ENCODE assay signal across 9 cellular contexts in genomic region chr1:45013551-45014209, GRCh38. TPM values are rescaled to one million over a fixed set of nuclear protein-coding genes. Genes with fewer than 3 reads are reported as not detected.
A peak's percentile ranks its signal among the peaks of the same experiment; 100 is the strongest.
DNase-seq lines count a peak whose midpoint lies in the region; ATAC-seq and TF ChIP-seq lines count a peak whose summit lies in the region.
"Had no signal": no experiment of that assay in that cellular context is flagged by ENCODE, and none has a peak within 500 bp of the region (broad histone marks: within the 10 kb centered on the region; RNA-seq: fewer than 3 reads in every experiment).

No MANE protein-coding gene starts in this region.

- H3K4me1 Mint-ChIP-seq in activated T-helper 17 cell treated with anti-CD3 and anti-CD28 coated beads, Interleukin-2, amount 50 U/mL, for 72 hours = peaks cover 34% of the 10 kb centered on the region
- peaks cover 34% of the 10 kb centered on the region for H3K4me1 Mint-ChIP-seq in memory B cell

- H3K4ac ChIP-seq in neuronal stem cell (ENCODE audit: low read length) = no peak overlapping the region

- H3K4me3 ChIP-seq in left ventricle myocardium inferior (peak overlapping the region; percentile 100), heart right ventricle (no peak overlapping the region), vagina (no peak overlapping the region), neuronal stem cell (ENCODE audit: low read length in 2 of 2) (peak overlapping the region in 1 of 2 donors; percentile 71)

- peaks cover 2% of the 10 kb centered on the region for H3K79me1 ChIP-seq in neuronal stem cell (ENCODE audit: low read depth, low read length)

- WGBS in heart right ventricle, 2 donors = 84 to 87% methylated on average over 12 of the region's 12 CpGs
- no CpG with 5 or more reads among the region's 12 CpGs for WGBS in neuronal stem cell (ENCODE audit: extremely low coverage in 2 of 2, insufficient read length in 2 of 2, insufficient replicate concordance in 1 of 2), 2 donors

- no peak overlapping the region for H2AFZ ChIP-seq in neuronal stem cell (ENCODE audit: low read length)
- H2AFZ ChIP-seq: parathyroid adenoma had no signal

- no peaks in the 10 kb centered on the region for H3K27me3 Mint-ChIP-seq in activated T-helper 17 cell treated with anti-CD3 and anti-CD28 coated beads, Interleukin-2, amount 50 U/mL, for 72 hours
- H3K27me3 Mint-ChIP-seq in memory B cell = no peaks in the 10 kb centered on the region

- ATAC-seq in heart right ventricle (no peak), memory B cell (ENCODE audit: low read depth) (no peak), GM21717 (IDR thresholded peaks at IDR 0.05; ENCODE audit: unreplicated experiment) (no peak), GM18502 (IDR thresholded peaks at IDR 0.05; ENCODE audit: poor library complexity, unreplicated experiment) (no peak)
- ATAC-seq in activated T-helper 17 cell treated with anti-CD3 and anti-CD28 coated beads, Interleukin-2, amount 50 U/mL, for 72 hours (replicated peaks) = no peak

- H3K27ac ChIP-seq in left ventricle myocardium inferior (replicated peaks) (no peak overlapping the region), heart right ventricle (peak overlapping the region in 1 of 10 donors; percentile 82), vagina (peak overlapping the region; percentile 73), neuronal stem cell (replicated peaks; ENCODE audit: low read length) (no peak overlapping the region)
- H3K27ac ChIP-seq: parathyroid adenoma had no signal

- H3K27ac Mint-ChIP-seq in activated T-helper 17 cell treated with anti-CD3 and anti-CD28 coated beads, Interleukin-2, amount 50 U/mL, for 72 hours = peak overlapping the region; percentile 85
- peak overlapping the region; percentile 69 for H3K27ac Mint-ChIP-seq in memory B cell

- no peak for DNase-seq in left ventricle myocardium inferior
- DNase-seq in heart right ventricle = no peak
- DNase-seq in memory B cell (ENCODE audit: low spot score in 2 of 2) = no peak
- no peak for DNase-seq in vagina (ENCODE audit: extremely low spot score in 2 of 2)
- no peak for DNase-seq in neuronal stem cell (ENCODE audit: low spot score)

- no peak overlapping the region for H2BK12ac ChIP-seq in neuronal stem cell (ENCODE audit: low read length)

- H3K9ac ChIP-seq in neuronal stem cell (ENCODE audit: low read depth, low read length, poor library complexity) = no peak overlapping the region
- H3K9ac ChIP-seq: parathyroid adenoma had no signal

- H3K27me3 ChIP-seq in left ventricle myocardium inferior (ENCODE audit: low read depth) (no peaks in the 10 kb centered on the region), heart right ventricle (no peaks in the 10 kb centered on the region), vagina (no peaks in the 10 kb centered on the region), neuronal stem cell (ENCODE audit: control insufficient read depth in 3 of 3, insufficient read depth in 3 of 3, low read depth in 1 of 3, low read length in 3 of 3) (no peaks in the 10 kb centered on the region)

- peak overlapping the region; percentile 87 for H3K4me3 Mint-ChIP-seq in activated T-helper 17 cell treated with anti-CD3 and anti-CD28 coated beads, Interleukin-2, amount 50 U/mL, for 72 hours
- H3K4me3 Mint-ChIP-seq in memory B cell = no peak overlapping the region

- no peaks in the 10 kb centered on the region for H3K9me3 ChIP-seq in left ventricle myocardium inferior (replicated peaks)
- no peaks in the 10 kb centered on the region for H3K9me3 ChIP-seq in heart right ventricle
- H3K9me3 ChIP-seq in vagina = no peaks in the 10 kb centered on the region
- no peaks in the 10 kb centered on the region for H3K9me3 ChIP-seq in neuronal stem cell (replicated peaks in 1 of 2; ENCODE audit: control insufficient read depth in 2 of 2, insufficient read depth in 1 of 2, low read depth in 1 of 2, low read length in 2 of 2)

- no peak for TF ChIP-seq POLR2A in vagina (IDR thresholded peaks at IDR 0.05)

- H2AK5ac ChIP-seq in neuronal stem cell (ENCODE audit: low read depth, low read length) = no peak overlapping the region

- TF ChIP-seq CTCF in left ventricle myocardium inferior (IDR thresholded peaks at IDR 0.05; ENCODE audit: borderline replicate concordance) = no peak
- TF ChIP-seq CTCF in heart right ventricle (IDR thresholded peaks at IDR 0.05) = no peak
- no peak for TF ChIP-seq CTCF in vagina (IDR thresholded peaks at IDR 0.05)

- intact Hi-C loops in left ventricle myocardium inferior (cut with micrococcal nuclease) = loop anchor here (2.0 to 10.0 kb wide), 2 partner anchors 287 to 481 kb away; partner anchors contain the start of gene TESK2
- intact Hi-C loops in heart right ventricle (cut with DNase I) = loop anchor here (1.0 to 10.0 kb wide), 19 partner anchors 176 to 569 kb away; partner anchors contain the start of genes TESK2 (in 8 of the 10), NASP (in 1 of the 10) and RPS8 (in 1 of the 10)
- intact Hi-C loops in vagina (cut with DNase I) = loop anchor here (2.0 to 10.0 kb wide), 3 partner anchors 289 to 551 kb away; partner anchors contain the start of gene TESK2

- no peaks in the 10 kb centered on the region for H3K9me3 Mint-ChIP-seq in activated T-helper 17 cell treated with anti-CD3 and anti-CD28 coated beads, Interleukin-2, amount 50 U/mL, for 72 hours
- no peaks in the 10 kb centered on the region for H3K9me3 Mint-ChIP-seq in memory B cell

- H3K4me1 ChIP-seq in left ventricle myocardium inferior = peaks cover 60% of the 10 kb centered on the region
- peaks cover 20 to 51% (median 35%) of the 10 kb centered on the region in 9 donors for H3K4me1 ChIP-seq in heart right ventricle
- H3K4me1 ChIP-seq in vagina = peaks cover 46% of the 10 kb centered on the region
- peaks cover 12 to 15% of the 10 kb centered on the region in 2 donors for H3K4me1 ChIP-seq in neuronal stem cell (ENCODE audit: control insufficient read depth in 2 of 2, insufficient read depth in 1 of 2, low read depth in 1 of 2, low read length in 2 of 2)

- no peak overlapping the region for H3K23ac ChIP-seq in neuronal stem cell (ENCODE audit: low read depth, low read length, poor library complexity)

- H4K91ac ChIP-seq in neuronal stem cell (ENCODE audit: low read depth, low read length, poor library complexity) = no peak overlapping the region

- H3K4me2 ChIP-seq in neuronal stem cell (ENCODE audit: insufficient read depth, low read length, poor library complexity, severe bottlenecking) = no peak overlapping the region

- H3K18ac ChIP-seq in neuronal stem cell (ENCODE audit: low read length) = no peak overlapping the region

- no peak overlapping the region for H3K14ac ChIP-seq in neuronal stem cell (ENCODE audit: low read length)

- H3K36me3 Mint-ChIP-seq in activated T-helper 17 cell treated with anti-CD3 and anti-CD28 coated beads, Interleukin-2, amount 50 U/mL, for 72 hours (ENCODE audit: low read depth) = peaks cover 34% of the 10 kb centered on the region
- H3K36me3 Mint-ChIP-seq in memory B cell = peaks cover 12% of the 10 kb centered on the region

- no peak overlapping the region for H2BK5ac ChIP-seq in neuronal stem cell (ENCODE audit: low read length)

- peaks cover 23% of the 10 kb centered on the region for H3K36me3 ChIP-seq in left ventricle myocardium inferior
- H3K36me3 ChIP-seq in heart right ventricle = peaks cover 0 to 39% (median 18%) of the 10 kb centered on the region in 9 donors
- H3K36me3 ChIP-seq in vagina = peaks cover 0 to 11% of the 10 kb centered on the region in 2 donors
- peaks cover 5 to 32% of the 10 kb centered on the region in 2 donors for H3K36me3 ChIP-seq in neuronal stem cell (replicated peaks in 1 of 2; ENCODE audit: control insufficient read depth in 2 of 2, insufficient read depth in 2 of 2, low read length in 2 of 2)

- H2BK120ac ChIP-seq in neuronal stem cell (ENCODE audit: low read depth, low read length) = no peak overlapping the region

- H4K8ac ChIP-seq in neuronal stem cell (ENCODE audit: low read depth, low read length) = no peak overlapping the region

- no peak overlapping the region for H2BK15ac ChIP-seq in neuronal stem cell (ENCODE audit: low read length)

RNA-seq across cellular contexts. Expression of gene UROD, which starts 1.6 kb away (rescaled TPM):
- total RNA-seq in left ventricle myocardium inferior = 67.5 TPM
- total RNA-seq in heart right ventricle = 10 to 100 TPM; 68.1 to 94.0 (median 83.1) TPM
- 100 to 1,000 TPM in 1 of 2 donors, 10 to 100 TPM in 1; 84.7 to 109 TPM for polyA plus RNA-seq in heart right ventricle
- total RNA-seq in activated T-helper 17 cell treated with anti-CD3 and anti-CD28 coated beads, Interleukin-2, amount 50 U/mL, for 72 hours = 100 to 1,000 TPM in 1 of 2 donors, 10 to 100 TPM in 1; 81.7 to 134 TPM
- 65.6 TPM for total RNA-seq in vagina
- polyA plus RNA-seq in neuronal stem cell (2013, experiment 1 of 2) = 53.9 TPM
- 50.6 TPM for polyA plus RNA-seq in neuronal stem cell (2013, experiment 2 of 2)

RNA-seq across cellular contexts. Expression of gene HECTD3, which starts 2.6 kb away (rescaled TPM):
- 19.1 TPM for total RNA-seq in left ventricle myocardium inferior
- total RNA-seq in heart right ventricle = 10 to 100 TPM; 15.2 to 29.4 (median 18.0) TPM
- polyA plus RNA-seq in heart right ventricle = 10 to 100 TPM; 22.5 to 23.6 TPM
- 10 to 100 TPM; 23.2 to 29.5 TPM for total RNA-seq in activated T-helper 17 cell treated with anti-CD3 and anti-CD28 coated beads, Interleukin-2, amount 50 U/mL, for 72 hours
- total RNA-seq in vagina = 29.7 TPM
- polyA plus RNA-seq in neuronal stem cell (2013, experiment 1 of 2) = 14.3 TPM
- polyA plus RNA-seq in neuronal stem cell (2013, experiment 2 of 2) = 14.3 TPM

RNA-seq across cellular contexts. Expression of gene EIF2B3, which starts 27.3 kb away (rescaled TPM):
- total RNA-seq in left ventricle myocardium inferior (42.1 TPM), heart right ventricle (10 to 100 TPM; 33.6 to 50.2 (median 41.4) TPM), vagina (25.0 TPM)
- polyA plus RNA-seq in heart right ventricle = 10 to 100 TPM; 19.2 to 44.4 TPM
- 10 to 100 TPM; 20.1 to 44.2 TPM for total RNA-seq in activated T-helper 17 cell treated with anti-CD3 and anti-CD28 coated beads, Interleukin-2, amount 50 U/mL, for 72 hours
- 23.1 TPM for polyA plus RNA-seq in neuronal stem cell (2013, experiment 1 of 2)
- 24.6 TPM for polyA plus RNA-seq in neuronal stem cell (2013, experiment 2 of 2)
